In genomic region chr7:20141666-20142065, GRCh38 we compare ENCODE assay signal across 10 cellular contexts.
A peak's percentile ranks its signal among the peaks of the same experiment; 100 is the strongest.
DNase-seq lines count a peak whose midpoint lies in the region; ATAC-seq and TF ChIP-seq lines count a peak whose summit lies in the region.
"Had no signal": no experiment of that assay in that cellular context is flagged by ENCODE, and none has a peak within 500 bp of the region (broad histone marks: within the 10 kb centered on the region; RNA-seq: fewer than 3 reads in every experiment).

No MANE protein-coding gene starts in this region.

- no peak for ATAC-seq in HG03175 (IDR thresholded peaks at IDR 0.05; ENCODE audit: unreplicated experiment)
- no peak for ATAC-seq in GM18502 (IDR thresholded peaks at IDR 0.05; ENCODE audit: poor library complexity, unreplicated experiment)

- H3K4me3 ChIP-seq in A673 (ENCODE audit: low read depth, low read length, poor library complexity, severe bottlenecking) (no peak overlapping the region), HAP-1 (no peak overlapping the region), choroid plexus epithelial cell (ENCODE audit: low read depth, low read length) (no peak overlapping the region)

- intact Hi-C loops in A673 (cut with micrococcal nuclease; ENCODE audit: unreplicated experiment), result no loop called here

- H3K36me3 ChIP-seq in A673 (ENCODE audit: insufficient read depth, low read length, poor library complexity, severe bottlenecking), result no peaks in the 10 kb centered on the region
- H3K36me3 ChIP-seq in HAP-1 (replicated peaks), result no peaks in the 10 kb centered on the region

- H3K27ac ChIP-seq in A673 (ENCODE audit: low read depth, low read length, poor library complexity, severe bottlenecking), result no peak overlapping the region

- H3K9me3 ChIP-seq in A673 (ENCODE audit: low read depth, low read length, poor library complexity, severe bottlenecking) (no peaks in the 10 kb centered on the region), HAP-1 (no peaks in the 10 kb centered on the region)

- H3K27me3 ChIP-seq in A673 (replicated peaks; ENCODE audit: insufficient read depth, low read depth, low read length, poor library complexity) (peaks cover 41% of the 10 kb centered on the region), HAP-1 (ENCODE audit: low read depth) (no peaks in the 10 kb centered on the region)

- in situ Hi-C loops in HAP-1 (cut with MboI; ENCODE audit: low sequenced_read_pairs), result no loop called here

- H3K4me1 ChIP-seq in A673 (ENCODE audit: insufficient read depth, low read length, poor library complexity, severe bottlenecking) (no peaks in the 10 kb centered on the region), HAP-1 (peaks cover 7% of the 10 kb centered on the region; the same call in 1 of the 2 replicates)

- TF ChIP-seq CTCF in A673 (conservative IDR thresholded peaks at IDR 0.05; ENCODE audit: low read depth, low read length), result no peak
- no peak for TF ChIP-seq CTCF in choroid plexus epithelial cell (conservative IDR thresholded peaks at IDR 0.05; ENCODE audit: low read depth, low read length)

- peak; percentile 10 for DNase-seq in A673 (ENCODE audit: low spot score)
- DNase-seq in HAP-1 (ENCODE audit: low spot score in 2 of 2), result peak; percentile 13 to 28
- DNase-seq in NCI-H2196 (lab: John Stamatoyannopoulos, UW; ENCODE audit: unreplicated experiment), result peak; percentile 43
- peak; percentile 22 for DNase-seq in choroid plexus epithelial cell (ENCODE audit: low read depth)
- no peak for DNase-seq in OCI-M1 (lab: John Stamatoyannopoulos, UW)
- DNase-seq in NCI-H128 (lab: John Stamatoyannopoulos, UW; ENCODE audit: unreplicated experiment), result no peak
- DNase-seq: posterior cingulate gyrus; stimulated activated CD4-positive, alpha-beta T cell treated with anti-CD3 and anti-CD28 coated beads, Interleukin-1b, Interleukin-23, amount 100 ng/mL, for 48 hours had no signal

- POLR2A ChIA-PET in A673 (lab: Charles Lee; ENCODE audit: low non-redundant PET), result no interaction called here

- BruUV-seq in A673 (replicated peaks; lab: Mats Ljungman, UMichigan), result no TSS peak

- CTCF ChIA-PET in A673 (lab: Charles Lee), result no interaction called here

Comparison
In these comparisons a context has a peak if more than half of its experiments do, and no peak if none do; other contexts are left out.
1. DNase-seq: peak in A673 (single experiment), HAP-1 (2 of 2), NCI-H2196 (single experiment) and choroid plexus epithelial cell (single experiment); none in OCI-M1 (single experiment) and NCI-H128 (single experiment).